Comparison of ENCODE assay signal across 8 cellular contexts in genomic region chr17:60435244-60436170, GRCh38. TPM values are rescaled to one million over a fixed set of nuclear protein-coding genes. Genes with fewer than 3 reads are reported as not detected.
DNase-seq lines count a peak whose midpoint lies in the region; ATAC-seq, FAIRE-seq and TF ChIP-seq lines count a peak whose summit lies in the region.

No MANE protein-coding gene starts in this region.

- H3K79me2 ChIP-seq in K562 (ENCODE audit: control insufficient read depth, insufficient read depth, low read length) = no peaks in the 10 kb centered on the region

- ATAC-seq in Right ventricle myocardium inferior = peak; percentile 96
- peak; percentile 84 for ATAC-seq in K562
- peak; percentile 84 to 91 for ATAC-seq in gastrocnemius medialis
- ATAC-seq in GM18858 (IDR thresholded peaks at IDR 0.05; ENCODE audit: unreplicated experiment) = no peak

- no peak for TF ChIP-seq POLR2A in K562 (conservative IDR thresholded peaks at IDR 0.05)
- TF ChIP-seq POLR2A in gastrocnemius medialis (IDR thresholded peaks at IDR 0.05) = no peak

- H3K9ac ChIP-seq in K562 (ENCODE audit: insufficient read depth in 1 of 2, low read depth in 2 of 2, low read length in 2 of 2) = no peak overlapping the region

- CTCF ChIA-PET in K562 (lab: Yijun Ruan, JAX; ENCODE audit: low intra/inter-chr PET ratio) = interaction anchor here (0.6 to 1.6 kb wide), 4 partner anchors 120 to 359 kb away, joined by 5 to 14 read pairs (median 8); no protein-coding TSS in a partner anchor

- H3K4me1 ChIP-seq in K562 (replicated peaks in 1 of 2; ENCODE audit: control insufficient read depth in 2 of 2, insufficient read depth in 2 of 2, low read length in 2 of 2) (peaks cover 3% of the 10 kb centered on the region in 2 experiments; a peak in 3 of 5 replicates), gastrocnemius medialis (peaks cover 4 to 5% of the 10 kb centered on the region in 2 donors)

- intact Hi-C loops in Right ventricle myocardium inferior (cut with DNase I) = loop anchor here (2.0 to 5.0 kb wide), 2 partner anchors 293 to 398 kb away; no protein-coding TSS in a partner anchor
- intact Hi-C loops in cardiac septum (cut with DNase I) = loop anchor here (1.0 to 5.0 kb wide), 3 partner anchors 48 to 294 kb away; no protein-coding TSS in a partner anchor
- intact Hi-C loops in K562 (cut with micrococcal nuclease) = loop anchor here (1.0 to 5.0 kb wide), 4 partner anchors 121 to 292 kb away; no protein-coding TSS in a partner anchor
- intact Hi-C loops in gastrocnemius medialis (cut with DNase I; ENCODE audit: low total_unique reads) = loop anchor here (1.0 to 2.0 kb wide), 2 partner anchors 15 to 292 kb away; no protein-coding TSS in a partner anchor

- H2AFZ ChIP-seq in K562 (ENCODE audit: low read depth, low read length) = peak overlapping the region; percentile 80

- POLR2A ChIA-PET in K562 (lab: Yijun Ruan, JAX) = no interaction called here

- H3K27ac ChIP-seq in K562 (ENCODE audit: extremely low read depth, low read depth, low read length) = no peak overlapping the region
- peak overlapping the region in 1 of 4 donors; percentile 53 for H3K27ac ChIP-seq in gastrocnemius medialis

- H3K27me3 ChIP-seq in K562 (ENCODE audit: control insufficient read depth in 2 of 2, insufficient read depth in 2 of 2, low read length in 2 of 2) (no peaks in the 10 kb centered on the region), gastrocnemius medialis (no peaks in the 10 kb centered on the region)

- in situ Hi-C loops in K562 (cut with MboI) (no loop called here), gastrocnemius medialis (cut with MboI; ENCODE audit: low sequenced_read_pairs in 4 of 4) (loop anchor here (25.0 kb wide), 2 partner anchors 298 to 373 kb away; partner anchors contain the start of gene CA4 (in 3 of the 4))

- TF ChIP-seq CTCF in K562 (IDR thresholded peaks at IDR 0.05 in 2 of 3, conservative IDR thresholded peaks at IDR 0.05 in 1 of 3; ENCODE audit: insufficient read depth in 2 of 3, low read depth in 1 of 3, low read length in 3 of 3) = peak; percentile 84 to 96 (median 87)
- peak; percentile 89 to 94 (median 92) for TF ChIP-seq CTCF in gastrocnemius medialis (IDR thresholded peaks at IDR 0.05 in 4 of 5, conservative IDR thresholded peaks at IDR 0.05 in 1 of 5)

- no peak overlapping the region for H3K4me3 ChIP-seq in K562
- peak overlapping the region in 2 of 4 donors; percentile 14 to 46 for H3K4me3 ChIP-seq in gastrocnemius medialis

- no peaks in the 10 kb centered on the region for H3K9me1 ChIP-seq in K562 (ENCODE audit: control insufficient read depth, insufficient read depth, low read length)

- no peaks in the 10 kb centered on the region for H3K36me3 ChIP-seq in K562 (ENCODE audit: control insufficient read depth, insufficient read depth, low read length)
- H3K36me3 ChIP-seq in gastrocnemius medialis = no peaks in the 10 kb centered on the region

- DNase-seq in Right ventricle myocardium inferior (ENCODE audit: missing footprints) = no peak
- no peak for DNase-seq in cardiac septum (ENCODE audit: low spot score)
- peak; percentile 87 to 91 for DNase-seq in NCI-H2081 (lab: John Stamatoyannopoulos, UW)
- peak; percentile 18 for DNase-seq in T-helper 22 cell (ENCODE audit: low read depth)
- DNase-seq in K562 (ENCODE audit: extremely low read depth in 1 of 4, low spot score in 3 of 4) = peak; percentile 65 to 87 (median 71)
- DNase-seq in hippocampal formation (lab: John Stamatoyannopoulos, UW) = peak; percentile 59 to 88
- DNase-seq in gastrocnemius medialis = peak; percentile 60 to 63

- TF ChIP-seq RAD21 in K562 (CRISPR knock-in tag; conservative IDR thresholded peaks at IDR 0.05 in 1 of 2, IDR thresholded peaks at IDR 0.05 in 1 of 2) = peak; percentile 95 to 98

- H3K9me3 ChIP-seq in K562 (replicated peaks; ENCODE audit: control insufficient read depth, insufficient read depth, low read depth, low read length) (peaks cover 9% of the 10 kb centered on the region; the same call in 1 of the 2 replicates), gastrocnemius medialis (no peaks in the 10 kb centered on the region)

- no peak for TF ChIP-seq EP300 in K562 (IDR thresholded peaks at IDR 0.05; ENCODE audit: low read length)

- FAIRE-seq in K562 (lab: Jason Lieb, UNC) = peak; percentile 92

- BruUV-seq in K562 (replicated peaks; lab: Mats Ljungman, UMichigan) = no TSS peak

- H4K20me1 ChIP-seq in K562 (replicated peaks; ENCODE audit: control insufficient read depth, insufficient read depth, low read length) = no peaks in the 10 kb centered on the region

- peak overlapping the region; percentile 45; the same call in 1 of the 2 replicates for H3K4me2 ChIP-seq in K562 (ENCODE audit: insufficient read depth, low read length)

- WGBS in K562 (ENCODE audit: insufficient coverage, low coverage, missing lambda C conversion rate) = 58% methylated on average over 23 of the region's 28 CpGs

TF ChIP-seq in K562, 482 proteins besides CTCF, POLR2A, EP300 and RAD21 (continues in another document):
- no peak for TF ChIP-seq CBX5 (IDR thresholded peaks at IDR 0.05; ENCODE audit: borderline replicate concordance, low read depth)
- TF ChIP-seq PBX2 (CRISPR knock-in tag; IDR thresholded peaks at IDR 0.05; ENCODE audit: low read depth) = no peak
- no peak for TF ChIP-seq PBX2 (tag; conservative IDR thresholded peaks at IDR 0.05; ENCODE audit: low read depth)
- TF ChIP-seq MTA3 (IDR thresholded peaks at IDR 0.05; ENCODE audit: borderline replicate concordance) = no peak
- TF ChIP-seq MAFG (tag; conservative IDR thresholded peaks at IDR 0.05) = peak; percentile 45
- 0 out of 2 replicates have a peak, but pooled peaks have one; percentile 9 for TF ChIP-seq TEAD4 (IDR thresholded peaks at IDR 0.05; ENCODE audit: low read length)
- no peak for TF ChIP-seq TEAD4 (CRISPR knock-in tag; IDR thresholded peaks at IDR 0.05; ENCODE audit: borderline replicate concordance)
- TF ChIP-seq CCAR2 (IDR thresholded peaks at IDR 0.05; ENCODE audit: low read depth, low read length) = no peak

RNA-seq across cellular contexts. Expression of gene CHCT1, which starts 13.2 kb away (rescaled TPM):
- total RNA-seq in Right ventricle myocardium inferior (not detected), cardiac septum (not detected), K562 (2014; rRNA removed) (not detected in 2 replicates), K562 (2014; rRNA removed; fragmentation: Illumina TruSeq; extraction: Trizol) (not detected in 2 replicates), K562 (2015; rRNA removed; fragmentation: Illumina TruSeq; extraction: Trizol) (not detected in 2 replicates), K562 (2021) (not detected in 2 replicates), gastrocnemius medialis (not detected)
- total RNA-seq in K562 (2011; cell fraction: chromatin; rRNA removed; ENCODE audit: low replicate concordance) = not detected in 2 replicates
- not detected in 2 replicates for total RNA-seq in K562 (2011; cell fraction: nucleolus; rRNA removed)
- not detected in 2 replicates for total RNA-seq in K562 (2011; cell fraction: nucleoplasm; rRNA removed)
- polyA plus RNA-seq in K562 (2011; rRNA removed) (not detected in 2 replicates), K562 (2014; fragmentation: Illumina TruSeq; extraction: Trizol) (not detected in 2 replicates), K562 (2014; fragmentation: Nextera tagmentation; extraction: Ambion mirVana) (not detected), K562 (2014; rRNA removed) (not detected in 2 replicates)
- 0.07 TPM in 1 of 2 replicates, not detected in the other for polyA plus RNA-seq in K562 (2011; cell fraction: cytosol; rRNA removed)
- polyA plus RNA-seq in K562 (2011; cell fraction: nucleus; rRNA removed) = not detected in 2 replicates
- polyA plus RNA-seq in K562 (2012) = not detected in 2 replicates
- not detected in 2 replicates for polyA minus RNA-seq in K562 (2011; rRNA and poly(A)+ RNA removed)
- not detected in 2 replicates for polyA minus RNA-seq in K562 (2011; cell fraction: cytosol; rRNA and poly(A)+ RNA removed)
- not detected in 2 replicates for polyA minus RNA-seq in K562 (2011; cell fraction: nucleus; rRNA and poly(A)+ RNA removed)

RNA-seq across cellular contexts. Expression of gene USP32, which starts 43.6 kb away (rescaled TPM):
- total RNA-seq in Right ventricle myocardium inferior = 32.2 TPM
- 32.1 TPM for total RNA-seq in cardiac septum
- total RNA-seq in K562 (2011; cell fraction: chromatin; rRNA removed; ENCODE audit: low replicate concordance) = 97.3 and 280 TPM in 2 replicates
- 42.9 and 54.7 TPM in 2 replicates for total RNA-seq in K562 (2011; cell fraction: nucleolus; rRNA removed)
- 86.6 and 92.1 TPM in 2 replicates for total RNA-seq in K562 (2011; cell fraction: nucleoplasm; rRNA removed)
- total RNA-seq in K562 (2014; rRNA removed) = 33.6 and 36.0 TPM in 2 replicates
- total RNA-seq in K562 (2014; rRNA removed; fragmentation: Illumina TruSeq; extraction: Trizol) = 52.3 and 58.6 TPM in 2 replicates
- 56.3 and 60.6 TPM in 2 replicates for total RNA-seq in K562 (2015; rRNA removed; fragmentation: Illumina TruSeq; extraction: Trizol)
- 52.4 and 57.1 TPM in 2 replicates for total RNA-seq in K562 (2021)
- polyA plus RNA-seq in K562 (2011; rRNA removed) = 48.8 and 69.3 TPM in 2 replicates
- 20.4 and 25.9 TPM in 2 replicates for polyA plus RNA-seq in K562 (2011; cell fraction: cytosol; rRNA removed)
- 43.0 and 49.3 TPM in 2 replicates for polyA plus RNA-seq in K562 (2011; cell fraction: nucleus; rRNA removed)
- 32.0 and 43.0 TPM in 2 replicates for polyA plus RNA-seq in K562 (2012)
- polyA plus RNA-seq in K562 (2014; fragmentation: Illumina TruSeq; extraction: Trizol) = 41.1 and 47.1 TPM in 2 replicates
- polyA plus RNA-seq in K562 (2014; fragmentation: Nextera tagmentation; extraction: Ambion mirVana) = 10 to 100 TPM; 18.0 to 19.7 TPM
- polyA plus RNA-seq in K562 (2014; rRNA removed) = 31.6 and 35.6 TPM in 2 replicates
- polyA minus RNA-seq in K562 (2011; rRNA and poly(A)+ RNA removed) = 98.5 and 105 TPM in 2 replicates
- polyA minus RNA-seq in K562 (2011; cell fraction: cytosol; rRNA and poly(A)+ RNA removed) = 41.5 and 42.5 TPM in 2 replicates
- polyA minus RNA-seq in K562 (2011; cell fraction: nucleus; rRNA and poly(A)+ RNA removed) = 26.4 and 48.5 TPM in 2 replicates
- 10 to 100 TPM; 44.4 to 83.2 (median 52.5) TPM for total RNA-seq in gastrocnemius medialis

Comparison
In these comparisons a context has a peak if more than half of its experiments do, and no peak if none do; other contexts are left out.
1. DNase-seq: peak in NCI-H2081 (2 of 2), T-helper 22 cell (single experiment), K562 (4 of 4), hippocampal formation (2 of 2) and gastrocnemius medialis (2 of 2); none in Right ventricle myocardium inferior (single experiment) and cardiac septum (single experiment).